ENCODE assay signal across 11 cellular contexts in genomic region chr6:20716865-20717264, GRCh38.
DNase-seq lines count a peak whose midpoint lies in the region; ATAC-seq and TF ChIP-seq lines count a peak whose summit lies in the region.
"Had no signal": no experiment of that assay in that cellular context is flagged by ENCODE, and none has a peak within 500 bp of the region (broad histone marks: within the 10 kb centered on the region; RNA-seq: fewer than 3 reads in every experiment).

No MANE protein-coding gene starts in this region.

- CTCF ChIA-PET in GM10248 (lab: Yijun Ruan, JAX), result interaction anchor here (0.9 to 1.3 kb wide), 2 partner anchors 10 to 31 kb away, joined by 3 to 4 read pairs; no protein-coding TSS in a partner anchor
- CTCF ChIA-PET in activated CD4-positive, alpha-beta memory T cell treated with anti-CD3 and anti-CD28 coated beads, Interleukin-2, amount 10 ng/mL, durations not matched to agents 7 days and 5 days (lab: Charles Lee), result no interaction called here

- no peak overlapping the region for H3K27ac Mint-ChIP-seq in activated CD4-positive, alpha-beta memory T cell treated with anti-CD3 and anti-CD28 coated beads, Interleukin-2, amount 10 ng/mL, durations not matched to agents 7 days and 5 days
- H3K27ac Mint-ChIP-seq in naive thymus-derived CD8-positive, alpha-beta T cell, result no peak overlapping the region

- DNase-seq in GM10248 (ENCODE audit: extremely low spot score) (peak; percentile 41), SHP77 (lab: John Stamatoyannopoulos, UW) (no peak), foreskin keratinocyte (no peak)
- no peak for DNase-seq in activated CD4-positive, alpha-beta memory T cell treated with anti-CD3 and anti-CD28 coated beads, Interleukin-2, amount 10 ng/mL, durations not matched to agents 7 days and 5 days
- DNase-seq in naive thymus-derived CD8-positive, alpha-beta T cell, result no peak
- DNase-seq: activated CD8-positive, alpha-beta memory T cell treated with anti-CD3 and anti-CD28 coated beads for 24 hours; NCI-H510A had no signal

- POLR2A ChIA-PET in GM10248 (lab: Yijun Ruan, JAX), result no interaction called here
- POLR2A ChIA-PET in activated CD4-positive, alpha-beta memory T cell treated with anti-CD3 and anti-CD28 coated beads, Interleukin-2, amount 10 ng/mL, durations not matched to agents 7 days and 5 days (lab: Charles Lee), result no interaction called here
- POLR2A ChIA-PET in naive thymus-derived CD8-positive, alpha-beta T cell (lab: Charles Lee), result no interaction called here

- no peaks in the 10 kb centered on the region for H3K27me3 ChIP-seq in foreskin keratinocyte

- no peaks in the 10 kb centered on the region for H3K27me3 Mint-ChIP-seq in activated CD4-positive, alpha-beta memory T cell treated with anti-CD3 and anti-CD28 coated beads, Interleukin-2, amount 10 ng/mL, durations not matched to agents 7 days and 5 days
- no peaks in the 10 kb centered on the region for H3K27me3 Mint-ChIP-seq in naive thymus-derived CD8-positive, alpha-beta T cell

- ATAC-seq in GM19043 (IDR thresholded peaks at IDR 0.05; ENCODE audit: low read depth, unreplicated experiment) (peak; percentile 72), HG02610 (IDR thresholded peaks at IDR 0.05; ENCODE audit: unreplicated experiment) (peak; percentile 82), HG03439 (IDR thresholded peaks at IDR 0.05; ENCODE audit: unreplicated experiment) (peak; percentile 66), foreskin keratinocyte (no peak)
- no peak for ATAC-seq in naive thymus-derived CD8-positive, alpha-beta T cell
- ATAC-seq: HCT116 had no signal

- peaks cover 11% of the 10 kb centered on the region for H3K4me1 Mint-ChIP-seq in activated CD4-positive, alpha-beta memory T cell treated with anti-CD3 and anti-CD28 coated beads, Interleukin-2, amount 10 ng/mL, durations not matched to agents 7 days and 5 days
- H3K4me1 Mint-ChIP-seq in naive thymus-derived CD8-positive, alpha-beta T cell, result peaks cover 10 to 24% (median 20%) of the 10 kb centered on the region in 4 donors

- no peak overlapping the region for H3K4me3 Mint-ChIP-seq in activated CD4-positive, alpha-beta memory T cell treated with anti-CD3 and anti-CD28 coated beads, Interleukin-2, amount 10 ng/mL, durations not matched to agents 7 days and 5 days
- H3K4me3 Mint-ChIP-seq in naive thymus-derived CD8-positive, alpha-beta T cell, result no peak overlapping the region

- no peaks in the 10 kb centered on the region for H3K9me3 Mint-ChIP-seq in activated CD4-positive, alpha-beta memory T cell treated with anti-CD3 and anti-CD28 coated beads, Interleukin-2, amount 10 ng/mL, durations not matched to agents 7 days and 5 days
- no peaks in the 10 kb centered on the region for H3K9me3 Mint-ChIP-seq in naive thymus-derived CD8-positive, alpha-beta T cell

- no peak for TF ChIP-seq CTCF in GM10248 (IDR thresholded peaks at IDR 0.05; ENCODE audit: control extremely low read depth, extremely low read depth, low read depth, missing control alignments)
- TF ChIP-seq CTCF in foreskin keratinocyte (conservative IDR thresholded peaks at IDR 0.05), result no peak

- peaks cover 3% of the 10 kb centered on the region for H3K4me1 ChIP-seq in foreskin keratinocyte

- H3K27ac ChIP-seq in foreskin keratinocyte, result no peak overlapping the region

- no peaks in the 10 kb centered on the region for H3K36me3 Mint-ChIP-seq in activated CD4-positive, alpha-beta memory T cell treated with anti-CD3 and anti-CD28 coated beads, Interleukin-2, amount 10 ng/mL, durations not matched to agents 7 days and 5 days (ENCODE audit: low read depth)
- peaks cover 0 to 10% (median 3%) of the 10 kb centered on the region in 3 donors for H3K36me3 Mint-ChIP-seq in naive thymus-derived CD8-positive, alpha-beta T cell

Comparison
In these comparisons a context has a peak if more than half of its experiments do, and no peak if none do; other contexts are left out.
1. ATAC-seq: peak in GM19043 (single experiment), HG02610 (single experiment) and HG03439 (single experiment); none in foreskin keratinocyte (single experiment) and naive thymus-derived CD8-positive, alpha-beta T cell (0 of 2).